Comparison of ENCODE assay signal across 20 cellular contexts in genomic region chr1:172931340-172931739, GRCh38.
"Had no signal": no experiment of that assay in that cellular context is flagged by ENCODE, and none has a peak within 500 bp of the region (broad histone marks: within the 10 kb centered on the region; RNA-seq: fewer than 3 reads in every experiment).

No MANE protein-coding gene starts in this region.

- H3K79me2 ChIP-seq: hepatocyte had no signal

- H3K4me2 ChIP-seq: hepatocyte had no signal

- DNase-seq: foreskin melanocyte; head of caudate nucleus; kidney; left cardiac atrium; left ventricle myocardium inferior; lower lobe of right lung; naive B cell; psoas muscle; retina; right lobe of liver; stimulated activated CD4-positive, alpha-beta T cell treated with anti-CD3 and anti-CD28 coated beads, Interleukin-4, amount 100 ng/mL, for 1 hour; stimulated activated CD8-positive, alpha-beta memory T cell treated with anti-CD3 and anti-CD28 coated beads, Interleukin-4, amount 100 ng/mL, for 48 hours; stimulated activated naive CD8-positive, alpha-beta T cell treated with anti-CD3 and anti-CD28 coated beads, Interleukin-15, Interleukin-2, amounts not matched to agents 100 U/mL and 50 U/mL, for 24 hours; thyroid gland; upper lobe of left lung; uterus had no signal

- H2AFZ ChIP-seq: hepatocyte had no signal

- H3K27me3 ChIP-seq: hepatocyte, neutrophil, right lobe of liver, suprapubic skin, thyroid gland, upper lobe of left lung, uterus had no signal

- H3K4me3 ChIP-seq: hepatocyte, left ventricle myocardium inferior, lower lobe of right lung, psoas muscle, right lobe of liver, suprapubic skin, thyroid gland, upper lobe of left lung, uterus had no signal

- ATAC-seq: left cardiac atrium; lower lobe of right lung; psoas muscle; right lobe of liver; stimulated activated effector memory CD8-positive, alpha-beta T cell treated with anti-CD3 and anti-CD28 coated beads, Interleukin-12 subunit alpha, Interleukin-12 subunit beta, amount 100 ng/mL, for 72 hours; stimulated activated naive CD8-positive, alpha-beta T cell treated with anti-CD3 and anti-CD28 coated beads, Interleukin-15, Interleukin-2, amounts not matched to agents 100 U/mL and 50 U/mL, for 24 hours had no signal

- H3K4me1 ChIP-seq: psoas muscle, right lobe of liver, uterus had no signal

- H3K27ac ChIP-seq: hepatocyte, left ventricle myocardium inferior, lower lobe of right lung, neutrophil, psoas muscle, right lobe of liver, suprapubic skin, thyroid gland, upper lobe of left lung, uterus had no signal

- H3K36me3 ChIP-seq: left ventricle myocardium inferior, lower lobe of right lung, neutrophil, right lobe of liver, suprapubic skin, thyroid gland, upper lobe of left lung, uterus had no signal

- H3K9me3 ChIP-seq: left ventricle myocardium inferior, lower lobe of right lung, neutrophil, psoas muscle, right lobe of liver, suprapubic skin, thyroid gland, upper lobe of left lung, uterus had no signal
